In the genomic region with DNA sequence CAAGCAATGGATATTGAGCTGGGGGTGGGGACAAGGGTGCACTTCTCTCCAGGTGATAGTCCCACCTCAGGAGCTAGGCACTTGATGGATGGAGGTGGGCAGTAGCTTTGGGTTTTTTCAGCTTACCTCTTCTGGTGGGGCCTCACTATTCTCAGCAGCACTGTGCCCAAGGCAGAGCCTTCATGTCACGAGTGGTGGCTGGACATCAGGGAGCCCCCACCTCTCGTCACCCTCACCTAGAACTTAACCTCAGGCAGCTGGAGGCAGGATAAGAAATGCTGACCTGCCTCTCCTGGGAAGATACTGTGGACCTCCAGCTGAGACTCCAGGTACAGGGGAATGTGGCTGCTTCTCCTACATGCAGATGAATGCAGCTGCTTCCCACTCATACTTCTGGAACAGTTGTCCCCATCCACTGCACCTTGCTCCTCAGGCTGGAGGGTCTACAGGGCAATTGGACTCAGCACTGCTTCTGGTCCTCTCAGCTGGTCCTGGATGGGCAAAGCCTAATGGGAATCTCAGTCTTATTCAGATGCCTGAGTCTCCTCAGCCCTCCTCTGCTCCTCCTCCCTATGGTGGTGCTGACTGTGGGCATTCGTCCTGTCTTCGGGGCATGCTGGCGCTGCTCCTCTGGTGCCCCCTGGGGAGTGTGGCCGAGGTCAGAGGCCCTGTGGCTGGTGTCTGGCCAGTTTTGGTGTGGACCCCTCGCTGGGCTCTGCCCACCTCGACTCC, we compare ENCODE assay signal across 22 cellular contexts.
A peak's percentile ranks its signal among the peaks of the same experiment; 100 is the strongest.
DNase-seq lines count a peak whose midpoint lies in the region; ATAC-seq, FAIRE-seq and TF ChIP-seq lines count a peak whose summit lies in the region.
"Had no signal": no experiment of that assay in that cellular context is flagged by ENCODE, and none has a peak within 500 bp of the region (broad histone marks: within the 10 kb centered on the region; RNA-seq: fewer than 3 reads in every experiment).

No MANE protein-coding gene starts in this region.

- no peak overlapping the region for H3K4me3 Mint-ChIP-seq in activated T-cell treated with anti-CD3 and anti-CD28 coated beads, Interleukin-2, amount 50 U/mL, for 24 hours
- no peak overlapping the region for H3K4me3 Mint-ChIP-seq in activated T-cell treated with anti-CD3 and anti-CD28 coated beads, Interleukin-2, amount 50 U/mL, for 72 hours
- no peak overlapping the region for H3K4me3 Mint-ChIP-seq in stimulated activated memory B cell treated with anti-CD40 and anti-IgM and Interleukin-4, amounts not matched to agents 10 μg/mL and 1 μg/mL and 100 μg/mL, for 72 hours
- H3K4me3 Mint-ChIP-seq in chondrocyte (ENCODE audit: unreplicated experiment): no peak overlapping the region
- H3K4me3 Mint-ChIP-seq: T-helper 2 cell treated with Interferon-gamma antibody and Interleukin-4, amounts not matched to agents 5 μg/mL and 100 μg/mL, for 36 hours had no signal

- peaks cover 2% of the 10 kb centered on the region for H3K9me3 Mint-ChIP-seq in activated T-cell treated with anti-CD3 and anti-CD28 coated beads, Interleukin-2, amount 50 U/mL, for 24 hours
- H3K9me3 Mint-ChIP-seq in activated T-cell treated with anti-CD3 and anti-CD28 coated beads, Interleukin-2, amount 50 U/mL, for 72 hours: peaks cover 3 to 4% of the 10 kb centered on the region in 2 donors
- peaks cover 6% of the 10 kb centered on the region for H3K9me3 Mint-ChIP-seq in stimulated activated memory B cell treated with anti-CD40 and anti-IgM and Interleukin-4, amounts not matched to agents 10 μg/mL and 1 μg/mL and 100 μg/mL, for 72 hours
- H3K9me3 Mint-ChIP-seq in chondrocyte (ENCODE audit: low read depth): peaks cover 14% of the 10 kb centered on the region

- no peak overlapping the region for H3K4me3 ChIP-seq in kidney (ENCODE audit: low read length in 2 of 2)
- H3K4me3 ChIP-seq: cardiac muscle cell, PC-9, uterus had no signal

- H3K36me3 Mint-ChIP-seq in activated T-cell treated with anti-CD3 and anti-CD28 coated beads, Interleukin-2, amount 50 U/mL, for 24 hours (ENCODE audit: low read depth): no peaks in the 10 kb centered on the region
- H3K36me3 Mint-ChIP-seq in activated T-cell treated with anti-CD3 and anti-CD28 coated beads, Interleukin-2, amount 50 U/mL, for 72 hours (ENCODE audit: insufficient read depth in 2 of 2): peaks cover 4 to 6% of the 10 kb centered on the region in 2 donors
- peaks cover 8% of the 10 kb centered on the region for H3K36me3 Mint-ChIP-seq in stimulated activated memory B cell treated with anti-CD40 and anti-IgM and Interleukin-4, amounts not matched to agents 10 μg/mL and 1 μg/mL and 100 μg/mL, for 72 hours
- no peaks in the 10 kb centered on the region for H3K36me3 Mint-ChIP-seq in chondrocyte (ENCODE audit: low read depth)

- H3K36me3 ChIP-seq in kidney (ENCODE audit: control insufficient read depth in 1 of 2, insufficient read depth in 2 of 2, low read length in 2 of 2): no peaks in the 10 kb centered on the region
- H3K36me3 ChIP-seq: cardiac muscle cell, uterus had no signal

- ATAC-seq in activated T-cell treated with anti-CD3 and anti-CD28 coated beads, Interleukin-2, amount 50 U/mL, for 72 hours (replicated peaks in 1 of 2): no peak
- no peak for ATAC-seq in stimulated activated memory B cell treated with anti-CD40 and anti-IgM and Interleukin-4, amounts not matched to agents 10 μg/mL and 1 μg/mL and 100 μg/mL, for 72 hours

- intact Hi-C loops in kidney (cut with DNase I): no loop called here

- H3K27ac Mint-ChIP-seq in activated T-cell treated with anti-CD3 and anti-CD28 coated beads, Interleukin-2, amount 50 U/mL, for 24 hours: no peak overlapping the region
- H3K27ac Mint-ChIP-seq in activated T-cell treated with anti-CD3 and anti-CD28 coated beads, Interleukin-2, amount 50 U/mL, for 72 hours: no peak overlapping the region
- peak overlapping the region; percentile 37 for H3K27ac Mint-ChIP-seq in stimulated activated memory B cell treated with anti-CD40 and anti-IgM and Interleukin-4, amounts not matched to agents 10 μg/mL and 1 μg/mL and 100 μg/mL, for 72 hours
- H3K27ac Mint-ChIP-seq in chondrocyte (ENCODE audit: unreplicated experiment): no peak overlapping the region
- H3K27ac Mint-ChIP-seq: T-helper 2 cell treated with Interferon-gamma antibody and Interleukin-4, amounts not matched to agents 5 μg/mL and 100 μg/mL, for 36 hours had no signal

- H3K27ac ChIP-seq in RWPE1 (peak overlapping the region; percentile 89), kidney (ENCODE audit: low read depth in 2 of 2, low read length in 2 of 2) (no peak overlapping the region)
- H3K27ac ChIP-seq: cardiac muscle cell, PC-9 had no signal

- no peaks in the 10 kb centered on the region for H3K27me3 Mint-ChIP-seq in activated T-cell treated with anti-CD3 and anti-CD28 coated beads, Interleukin-2, amount 50 U/mL, for 24 hours
- no peaks in the 10 kb centered on the region for H3K27me3 Mint-ChIP-seq in activated T-cell treated with anti-CD3 and anti-CD28 coated beads, Interleukin-2, amount 50 U/mL, for 72 hours (ENCODE audit: low read depth)
- no peaks in the 10 kb centered on the region for H3K27me3 Mint-ChIP-seq in stimulated activated memory B cell treated with anti-CD40 and anti-IgM and Interleukin-4, amounts not matched to agents 10 μg/mL and 1 μg/mL and 100 μg/mL, for 72 hours
- H3K27me3 Mint-ChIP-seq in chondrocyte (ENCODE audit: low read depth): no peaks in the 10 kb centered on the region

- no peaks in the 10 kb centered on the region for H3K4me1 ChIP-seq in kidney (ENCODE audit: control insufficient read depth in 1 of 2, insufficient read depth in 1 of 2, low read depth in 1 of 2, low read length in 2 of 2)
- H3K4me1 ChIP-seq: uterus had no signal

- TF ChIP-seq CTCF in RWPE1 (conservative IDR thresholded peaks at IDR 0.05; ENCODE audit: low read depth) (no peak), kidney (IDR thresholded peaks at IDR 0.05; ENCODE audit: borderline replicate concordance, extremely low read depth, insufficient read depth) (no peak), chondrocyte (IDR thresholded peaks at IDR 0.05) (no peak)

- no peaks in the 10 kb centered on the region for H3K9me3 ChIP-seq in kidney (ENCODE audit: control insufficient read depth in 1 of 2, low read length in 2 of 2)
- H3K9me3 ChIP-seq: uterus had no signal

- no peak for FAIRE-seq in kidney (lab: Jason Lieb, UNC)
- FAIRE-seq: frontal cortex, HTR-8/SVneo, small intestine had no signal

- peak; percentile 27 for DNase-seq in activated T-cell treated with anti-CD3 and anti-CD28 coated beads, Interleukin-2, amount 50 U/mL, for 24 hours
- no peak for DNase-seq in activated T-cell treated with anti-CD3 and anti-CD28 coated beads, Interleukin-2, amount 50 U/mL, for 72 hours
- no peak for DNase-seq in RWPE1 (ENCODE audit: low spot score)
- peak; percentile 47 for DNase-seq in kidney
- no peak for DNase-seq in NCI-H1092 (lab: John Stamatoyannopoulos, UW)
- no peak for DNase-seq in retina
- no peak for DNase-seq in chondrocyte (ENCODE audit: low spot score)
- DNase-seq: activated effector memory CD4-positive, alpha-beta T cell treated with Interleukin-2 at 50 U/mL for 16 hours; C1 segment of cervical spinal cord; Karpas-422; NCI-H1930; NCI-H2227 treated with DMSO at 0.1 percent for 48 hours; NCI-H82; PC-9; small intestine; stimulated activated CD4-positive, alpha-beta T cell treated with anti-CD3 and anti-CD28 coated beads, Interleukin-4, amount 100 ng/mL, for 4 hours had no signal

- CTCF ChIA-PET in RWPE1 (lab: Yijun Ruan, JAX): no interaction called here

- H3K9ac ChIP-seq in kidney (ENCODE audit: low read length in 2 of 2): no peak overlapping the region

- H3K4me1 Mint-ChIP-seq in activated T-cell treated with anti-CD3 and anti-CD28 coated beads, Interleukin-2, amount 50 U/mL, for 24 hours (ENCODE audit: low read depth): peaks cover 39% of the 10 kb centered on the region
- H3K4me1 Mint-ChIP-seq in activated T-cell treated with anti-CD3 and anti-CD28 coated beads, Interleukin-2, amount 50 U/mL, for 72 hours (ENCODE audit: low read depth): peaks cover 61% of the 10 kb centered on the region
- H3K4me1 Mint-ChIP-seq in stimulated activated memory B cell treated with anti-CD40 and anti-IgM and Interleukin-4, amounts not matched to agents 10 μg/mL and 1 μg/mL and 100 μg/mL, for 72 hours: peaks cover 37% of the 10 kb centered on the region
- H3K4me1 Mint-ChIP-seq in chondrocyte (ENCODE audit: low read depth): peaks cover 26% of the 10 kb centered on the region

- POLR2A ChIA-PET in RWPE1 (lab: Yijun Ruan, JAX; ENCODE audit: low non-redundant PET): interaction anchor here (0.6 kb wide), 1 partner anchor 44 kb away, joined by 3 read pairs; no protein-coding TSS in a partner anchor

Comparison
In these comparisons a context has a peak if more than half of its experiments do, and no peak if none do; other contexts are left out.
1. DNase-seq: peak in activated T-cell treated with anti-CD3 and anti-CD28 coated beads, Interleukin-2, amount 50 U/mL, for 24 hours (single experiment) and kidney (single experiment); none in activated T-cell treated with anti-CD3 and anti-CD28 coated beads, Interleukin-2, amount 50 U/mL, for 72 hours (0 of 2), RWPE1 (single experiment), NCI-H1092 (single experiment), retina (single experiment) and chondrocyte (single experiment).